Comparison of ENCODE assay signal across 8 cellular contexts in genomic region chr7:24981544-24981951, GRCh38. TPM values are rescaled to one million over a fixed set of nuclear protein-coding genes. Genes with fewer than 3 reads are reported as not detected.
DNase-seq lines count a peak whose midpoint lies in the region; ATAC-seq and TF ChIP-seq lines count a peak whose summit lies in the region.

No MANE protein-coding gene starts in this region.

- TF ChIP-seq CTCF in WTC11 (IDR thresholded peaks at IDR 0.05): no peak

- peak overlapping the region; percentile 71 to 97 (median 90) for H3K27ac Mint-ChIP-seq in IgD-negative memory B cell
- H3K27ac Mint-ChIP-seq in WTC11: peak overlapping the region; percentile 57; the same call in 1 of the 2 replicates

- ATAC-seq in WTC11 (no peak), HG02763 (IDR thresholded peaks at IDR 0.05; ENCODE audit: unreplicated experiment) (no peak)

- no peaks in the 10 kb centered on the region for H3K27me3 ChIP-seq in layer of hippocampus (ENCODE audit: control insufficient read depth, insufficient read depth, low read length)

- CTCF ChIA-PET in WTC11 (lab: Charles Lee) (interaction anchor here (0.9 to 5.7 kb wide), 10 partner anchors 9 to 169 kb away, joined by 3 to 41 read pairs (median 6); no protein-coding TSS in a partner anchor), HEK293T (lab: Yijun Ruan, JAX) (interaction anchor here (1.2 kb wide), 1 partner anchor 169 kb away, joined by 5 read pairs; no protein-coding TSS in a partner anchor)

- H3K4me1 Mint-ChIP-seq in IgD-negative memory B cell (peaks cover 28 to 42% (median 37%) of the 10 kb centered on the region in 3 donors), WTC11 (peaks cover 48% of the 10 kb centered on the region)

- H3K27me3 Mint-ChIP-seq in IgD-negative memory B cell (peaks cover 2% of the 10 kb centered on the region), WTC11 (ENCODE audit: low read depth) (peaks cover 47% of the 10 kb centered on the region)

- POLR2A ChIA-PET in WTC11 (lab: Charles Lee): interaction anchor here (1.4 kb wide), 2 partner anchors 82 to 144 kb away, joined by 3 read pairs; partner anchors contain the start of gene CYCS
- POLR2A ChIA-PET in HEK293T (lab: Yijun Ruan, JAX): interaction anchor here (1.2 kb wide), 1 partner anchor 144 kb away, joined by 3 read pairs; the partner anchor contains the start of gene CYCS

- H3K27ac ChIP-seq in cingulate gyrus (ENCODE audit: low read depth, low read length): peak overlapping the region; percentile 87
- H3K27ac ChIP-seq in layer of hippocampus (ENCODE audit: low read depth, low read length): peak overlapping the region; percentile 77

- H3K4me3 Mint-ChIP-seq in IgD-negative memory B cell: peak overlapping the region; percentile 96 to 99 (median 97)
- peak overlapping the region; percentile 86 for H3K4me3 Mint-ChIP-seq in WTC11

- H3K9me3 Mint-ChIP-seq in IgD-negative memory B cell: no peaks in the 10 kb centered on the region
- H3K9me3 Mint-ChIP-seq in WTC11: peaks cover 18% of the 10 kb centered on the region

- H3K36me3 Mint-ChIP-seq in IgD-negative memory B cell (no peaks in the 10 kb centered on the region), WTC11 (peaks cover 10% of the 10 kb centered on the region)

- DNase-seq in DMS53 (lab: John Stamatoyannopoulos, UW) (peak; percentile 92), WTC11 (ENCODE audit: low spot score) (peak; percentile 32), HEK293T (ENCODE audit: extremely low spot score) (no peak)
- DNase-seq in stimulated activated CD4-positive, alpha-beta T cell treated with anti-CD3 and anti-CD28 coated beads, Interleukin-12 subunit alpha, Interleukin-12 subunit beta, amount 100 ng/mL, for 48 hours (ENCODE audit: low read depth in 2 of 3, low spot score in 1 of 3): peak; percentile 45 to 58 (median 46)

TF ChIP-seq in WTC11, 78 proteins besides CTCF, POLR2A, EP300 and RAD21:
- TF ChIP-seq MAX (CRISPR knock-in tag; IDR thresholded peaks at IDR 0.05) (peak; percentile 49; the same call in 1 of the 2 replicates), HMGXB4 (CRISPR knock-in tag; IDR thresholded peaks at IDR 0.05) (0 out of 2 replicates have a peak, but pooled peaks have one; percentile 8), PRRX2 (CRISPR knock-in tag; IDR thresholded peaks at IDR 0.05) (no peak)

TF ChIP-seq in HEK293T, 16 proteins besides CTCF, POLR2A, EP300 and RAD21:
- TF ChIP-seq BHLHE40 (IDR thresholded peaks at IDR 0.05; ENCODE audit: borderline replicate concordance) (no peak), FOXM1 (IDR thresholded peaks at IDR 0.05; ENCODE audit: borderline replicate concordance) (no peak), LEF1 (IDR thresholded peaks at IDR 0.05; ENCODE audit: borderline replicate concordance) (no peak), NFRKB (IDR thresholded peaks at IDR 0.05) (no peak), TARDBP (IDR thresholded peaks at IDR 0.05) (no peak), SUZ12 (IDR thresholded peaks at IDR 0.05) (no peak), ZNF384 (IDR thresholded peaks at IDR 0.05) (no peak), L3MBTL2 (conservative IDR thresholded peaks at IDR 0.05) (no peak), FOXK2 (IDR thresholded peaks at IDR 0.05) (no peak), FOXA1 (IDR thresholded peaks at IDR 0.05) (no peak), SP1 (IDR thresholded peaks at IDR 0.05) (no peak), HDGF (IDR thresholded peaks at IDR 0.05; ENCODE audit: borderline replicate concordance) (no peak), ELF4 (IDR thresholded peaks at IDR 0.05) (no peak), ARNT (IDR thresholded peaks at IDR 0.05) (no peak), CTBP1 (IDR thresholded peaks at IDR 0.05; ENCODE audit: borderline replicate concordance) (no peak), PKNOX1 (IDR thresholded peaks at IDR 0.05) (no peak)
TF ChIP-seq in HEK293T: peak in this region for 0.

RNA-seq across cellular contexts. Expression of gene OSBPL3, which starts 1.6 kb away (rescaled TPM):
- polyA plus RNA-seq in IgD-negative memory B cell: 13.0 TPM
- total RNA-seq in WTC11 (2021): 16.0 to 20.2 TPM (median 17.1 TPM) in 3 replicates
